15 cellular contexts compared by ENCODE assay signal in the genomic region with DNA sequence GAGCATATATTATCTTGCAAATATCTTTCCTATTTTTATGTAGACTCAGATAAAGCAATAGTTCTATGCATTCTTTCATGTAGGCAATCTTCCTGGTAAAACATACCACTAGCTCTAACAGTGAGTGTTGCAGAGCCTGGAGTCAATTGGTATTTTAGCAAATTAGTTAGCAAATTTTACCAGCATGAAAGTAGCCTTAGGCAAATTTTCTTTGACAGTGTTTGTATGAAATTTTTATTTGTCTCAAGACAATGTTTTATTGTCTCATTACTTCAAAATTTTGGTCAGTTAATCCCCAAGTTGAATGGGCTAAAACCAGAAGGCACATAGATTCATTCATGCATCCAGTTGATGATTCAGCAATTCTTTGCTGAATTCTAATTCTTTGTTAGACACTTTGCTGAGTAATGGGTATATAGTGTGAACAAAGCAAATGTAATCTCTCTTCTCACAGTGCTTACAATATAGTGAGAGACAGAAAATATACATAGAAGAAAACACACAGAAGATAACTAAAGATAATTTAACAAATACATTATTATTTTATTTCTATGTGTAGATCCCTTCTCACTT. TPM values are rescaled to one million over a fixed set of nuclear protein-coding genes. Genes with fewer than 3 reads are reported as not detected.
DNase-seq lines count a peak whose midpoint lies in the region; ATAC-seq, FAIRE-seq and TF ChIP-seq lines count a peak whose summit lies in the region.
"Had no signal": no experiment of that assay in that cellular context is flagged by ENCODE, and none has a peak within 500 bp of the region (broad histone marks: within the 10 kb centered on the region; RNA-seq: fewer than 3 reads in every experiment).

No MANE protein-coding gene starts in this region.

- H3K56ac ChIP-seq in IMR-90 (ENCODE audit: extremely low read depth, insufficient read depth, low read length) = no peak overlapping the region

- no peak overlapping the region for H3K4me2 ChIP-seq in IMR-90 (ENCODE audit: low read depth, low read length)
- H3K4me2 ChIP-seq: BLaER1 had no signal

- no peak overlapping the region for H2BK5ac ChIP-seq in IMR-90 (ENCODE audit: low read depth, low read length, poor library complexity, severe bottlenecking)

- POLR2A ChIA-PET in IMR-90 (lab: Charles Lee; ENCODE audit: unreplicated experiment) = no interaction called here

- H3K27ac ChIP-seq in IMR-90 (ENCODE audit: insufficient read depth, low read length) = no peak overlapping the region
- H3K27ac ChIP-seq: BLaER1 had no signal

- no peak overlapping the region for H3K18ac ChIP-seq in IMR-90 (ENCODE audit: low read depth, low read length)

- H3K14ac ChIP-seq in IMR-90 (replicated peaks; ENCODE audit: low read depth, low read length) = no peak overlapping the region

- in situ Hi-C loops in IMR-90 (cut with MboI; ENCODE audit: low sequenced_read_pairs) = loop anchor here (5.0 kb wide), 1 partner anchor 34 kb away; no protein-coding TSS in a partner anchor

- H3K23ac ChIP-seq in IMR-90 (ENCODE audit: low read depth, low read length) = no peak overlapping the region

- H3K36me3 ChIP-seq in IMR-90 (ENCODE audit: control insufficient read depth, insufficient read depth, low read length) (no peaks in the 10 kb centered on the region), BE2C (no peaks in the 10 kb centered on the region)
- H3K36me3 ChIP-seq: BLaER1 had no signal

- H4K20me1 ChIP-seq in IMR-90 (ENCODE audit: insufficient read depth, low read length) = no peaks in the 10 kb centered on the region
- H4K20me1 ChIP-seq: BLaER1 had no signal

- H3K4ac ChIP-seq in IMR-90 (ENCODE audit: low read depth, low read length) = no peak overlapping the region

- dilution Hi-C loops in IMR-90 (cut with HindIII; ENCODE audit: low sequenced_read_pairs, unreplicated experiment) = no loop called here

- peaks cover 0 to 3% (median 0%) of the 10 kb centered on the region in 3 donors for H3K36me3 Mint-ChIP-seq in immature natural killer cell

- H3K4me3 Mint-ChIP-seq in immature natural killer cell = no peak overlapping the region

- H4K5ac ChIP-seq in IMR-90 (ENCODE audit: low read depth, low read length) = no peak overlapping the region

- no peak overlapping the region for H2BK15ac ChIP-seq in IMR-90 (ENCODE audit: low read depth, low read length)

- no peak overlapping the region for H2BK20ac ChIP-seq in IMR-90 (ENCODE audit: low read depth, low read length)

- no peak for ATAC-seq in IMR-90 (ENCODE audit: low read depth)
- ATAC-seq in esophagus mucosa = peak; percentile 91
- ATAC-seq: HCT116 had no signal

- no peak for TF ChIP-seq RAD21 in IMR-90 (IDR thresholded peaks at IDR 0.05; ENCODE audit: low read length)

- DNase-seq in IMR-90 (no peak), RCC 7860 (ENCODE audit: low spot score) (peak; percentile 43), renal cortical epithelial cell (ENCODE audit: low read depth) (peak; percentile 43), immature natural killer cell (no peak), BE2C (no peak)
- DNase-seq in activated CD4-positive, alpha-beta T cell treated with anti-CD3 and anti-CD28 coated beads for 4 hours = no peak
- DNase-seq: DMS53, GF-D8 had no signal

- no peak overlapping the region for H3K27ac Mint-ChIP-seq in immature natural killer cell

- no peaks in the 10 kb centered on the region for H3K9me3 ChIP-seq in IMR-90 (ENCODE audit: control insufficient read depth, insufficient read depth, low read length)
- H3K9me3 ChIP-seq in BE2C = no peaks in the 10 kb centered on the region
- H3K9me3 ChIP-seq: BLaER1 had no signal

- no peak overlapping the region for H4K8ac ChIP-seq in IMR-90 (ENCODE audit: low read depth in 2 of 2, low read length in 2 of 2)

- no peak for TF ChIP-seq CTCF in IMR-90 (conservative IDR thresholded peaks at IDR 0.05; ENCODE audit: low read depth, low read length)
- no peak for TF ChIP-seq CTCF in BE2C (IDR thresholded peaks at IDR 0.05; ENCODE audit: low read depth, low read length)

- H3K9ac ChIP-seq in IMR-90 (ENCODE audit: low read depth, low read length) = no peak overlapping the region
- H3K9ac ChIP-seq: BLaER1 had no signal

- no peak for TF ChIP-seq POLR2A in IMR-90 (IDR thresholded peaks at IDR 0.05; ENCODE audit: low read depth, low read length)

- no peak overlapping the region for H2AFZ ChIP-seq in IMR-90 (replicated peaks; ENCODE audit: low read length, poor library complexity)

- H3K4me3 ChIP-seq in IMR-90 (ENCODE audit: insufficient read depth, low read depth, low read length) = no peak overlapping the region
- no peak overlapping the region for H3K4me3 ChIP-seq in BE2C (ENCODE audit: low read depth, low read length)
- H3K4me3 ChIP-seq: BLaER1 had no signal

- no peaks in the 10 kb centered on the region for H3K79me1 ChIP-seq in IMR-90 (ENCODE audit: low read depth in 1 of 2, low read length in 2 of 2)

- intact Hi-C loops in IMR-90 (cut with micrococcal nuclease) = no loop called here

- no TSS peak for BruUV-seq in IMR-90 (replicated peaks; lab: Mats Ljungman, UMichigan)

- H2BK120ac ChIP-seq in IMR-90 (ENCODE audit: low read depth, low read length) = no peak overlapping the region

- CTCF ChIA-PET in IMR-90 (lab: Yijun Ruan, JAX) = no interaction called here

- H3K4me1 ChIP-seq in IMR-90 (ENCODE audit: control insufficient read depth, insufficient read depth, low read length) = no peaks in the 10 kb centered on the region
- no peaks in the 10 kb centered on the region for H3K4me1 ChIP-seq in BE2C

- H3K27me3 ChIP-seq in IMR-90 (ENCODE audit: control insufficient read depth, insufficient read depth, low read length) (no peaks in the 10 kb centered on the region), BE2C (no peaks in the 10 kb centered on the region)
- H3K27me3 ChIP-seq: BLaER1 had no signal

- FAIRE-seq in RCC 7860 (lab: Jason Lieb, UNC) = peak; percentile 71
- FAIRE-seq: GM19239 had no signal

- H3K9me1 ChIP-seq in IMR-90 (ENCODE audit: insufficient read depth, low read length) = no peaks in the 10 kb centered on the region

- no peaks in the 10 kb centered on the region for H3K4me1 Mint-ChIP-seq in immature natural killer cell

- no peak overlapping the region for H2AK9ac ChIP-seq in IMR-90 (replicated peaks; ENCODE audit: low read depth, low read length, poor library complexity)

- no peak overlapping the region for H4K91ac ChIP-seq in IMR-90 (ENCODE audit: insufficient read depth, low read depth, low read length)

- H3K9me3 Mint-ChIP-seq in immature natural killer cell = peaks cover 0 to 7% (median 4%) of the 10 kb centered on the region in 6 donors

- H2AK5ac ChIP-seq in IMR-90 (ENCODE audit: low read depth, low read length) = no peak overlapping the region

- H3K27me3 Mint-ChIP-seq in immature natural killer cell (ENCODE audit: low read depth in 3 of 3) = peaks cover 0 to 4% (median 0%) of the 10 kb centered on the region in 3 donors

TF ChIP-seq in IMR-90, 13 proteins besides CTCF, POLR2A, EP300 and RAD21:
- no peak for TF ChIP-seq MXI1 (IDR thresholded peaks at IDR 0.05; ENCODE audit: borderline replicate concordance, low read depth, low read length)
- no peak for TF ChIP-seq FOS (IDR thresholded peaks at IDR 0.05; ENCODE audit: low read depth, low read length)
- TF ChIP-seq, protein P1, sequence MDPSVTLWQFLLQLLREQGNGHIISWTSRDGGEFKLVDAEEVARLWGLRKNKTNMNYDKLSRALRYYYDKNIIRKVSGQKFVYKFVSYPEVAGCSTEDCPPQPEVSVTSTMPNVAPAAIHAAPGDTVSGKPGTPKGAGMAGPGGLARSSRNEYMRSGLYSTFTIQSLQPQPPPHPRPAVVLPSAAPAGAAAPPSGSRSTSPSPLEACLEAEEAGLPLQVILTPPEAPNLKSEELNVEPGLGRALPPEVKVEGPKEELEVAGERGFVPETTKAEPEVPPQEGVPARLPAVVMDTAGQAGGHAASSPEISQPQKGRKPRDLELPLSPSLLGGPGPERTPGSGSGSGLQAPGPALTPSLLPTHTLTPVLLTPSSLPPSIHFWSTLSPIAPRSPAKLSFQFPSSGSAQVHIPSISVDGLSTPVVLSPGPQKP (IDR thresholded peaks at IDR 0.05; ENCODE audit: borderline replicate concordance, low read depth, low read length) = no peak
- peak; percentile 80 for TF ChIP-seq MAFK (IDR thresholded peaks at IDR 0.05; ENCODE audit: low read depth, low read length)

RNA-seq across cellular contexts. Expression of a gene that starts 27.1 kb away (rescaled TPM):
- total RNA-seq in IMR-90 (2012; rRNA removed) = under 0.01 and 0.18 TPM in 2 replicates
- 0.07 and 0.21 TPM in 2 replicates for polyA plus RNA-seq in IMR-90 (2012; rRNA removed)
- polyA plus RNA-seq in IMR-90 (2012; cell fraction: cytosol; rRNA removed) = 0.02 TPM in 1 of 2 replicates, not detected in the other
- polyA plus RNA-seq in IMR-90 (2012; cell fraction: nucleus; rRNA removed; ENCODE audit: low replicate concordance) = 0.09 and 1.0 TPM in 2 replicates
- 0.48 TPM for total RNA-seq in esophagus mucosa
- 0.69 and 1.2 TPM in 2 replicates for total RNA-seq in renal cortical epithelial cell
- polyA plus RNA-seq in immature natural killer cell = not detected
- polyA plus RNA-seq in BE2C (2012; ENCODE audit: insufficient read depth, insufficient read length, low read depth) = 0.90 TPM
- total RNA-seq: A673, H4, HT1080 had no signal

Comparison
In these comparisons a context has a peak if more than half of its experiments do, and no peak if none do; other contexts are left out.
1. DNase-seq: peak in RCC 7860 (single experiment) and renal cortical epithelial cell (single experiment); none in IMR-90 (single experiment), activated CD4-positive, alpha-beta T cell treated with anti-CD3 and anti-CD28 coated beads for 4 hours (0 of 2), immature natural killer cell (0 of 3) and BE2C (single experiment).